1 cellular context compared by ENCODE assay signal in genomic region chr5:132905938-132906337, GRCh38.
TF ChIP-seq lines count a peak whose summit lies in the region.

No MANE protein-coding gene starts in this region.

TF ChIP-seq in endothelial cell of umbilical vein, 7 proteins besides CTCF, POLR2A, EP300 and RAD21 (continued from another document):
- no peak for TF ChIP-seq MAX (IDR thresholded peaks at IDR 0.05; ENCODE audit: insufficient read depth, insufficient read length)
